ENCODE assay signal across 8 cellular contexts in genomic region chr15:83010709-83011270, GRCh38. TPM values are rescaled to one million over a fixed set of nuclear protein-coding genes. Genes with fewer than 3 reads are reported as not detected.
A peak's percentile ranks its signal among the peaks of the same experiment; 100 is the strongest.
DNase-seq lines count a peak whose midpoint lies in the region; ATAC-seq and TF ChIP-seq lines count a peak whose summit lies in the region.

No MANE protein-coding gene starts in this region.

- WGBS in mesodermal cell (ENCODE audit: insufficient coverage in 2 of 2), 2 experiments: 10 to 16% methylated on average over 12 of the region's 15 CpGs

- ATAC-seq in HG03442 (IDR thresholded peaks at IDR 0.05; ENCODE audit: unreplicated experiment): peak; percentile 57

- peaks cover 12% of the 10 kb centered on the region for H3K36me3 Mint-ChIP-seq in endothelial cell (ENCODE audit: low read depth, unreplicated experiment)

- peaks cover 0 to 20% (median 0%) of the 10 kb centered on the region in 11 experiments; a peak in 7 of 22 replicates for H3K9me3 ChIP-seq in BLaER1 treated with 17β-estradiol and CSF1 and Interleukin-3, amounts not matched to agents 10 nM and 100 nM (replicated peaks in 1 of 11)
- H3K9me3 ChIP-seq in mesodermal cell (ENCODE audit: control insufficient read depth, low read length): peaks cover 4% of the 10 kb centered on the region

- H3K4me3 Mint-ChIP-seq in endothelial cell (ENCODE audit: unreplicated experiment): peak overlapping the region; percentile 99

- H3K27me3 ChIP-seq in BLaER1 treated with 17β-estradiol and CSF1 and Interleukin-3, amounts not matched to agents 10 nM and 100 nM: no peaks in the 10 kb centered on the region

- peaks cover 27 to 52% (median 42%) of the 10 kb centered on the region in 10 experiments for H3K4me1 ChIP-seq in BLaER1 treated with 17β-estradiol and CSF1 and Interleukin-3, amounts not matched to agents 10 nM and 100 nM
- no peaks in the 10 kb centered on the region for H3K4me1 ChIP-seq in mesodermal cell (ENCODE audit: control insufficient read depth, insufficient read depth, low read length, poor library complexity, severe bottlenecking)

- H4K20me1 ChIP-seq in BLaER1 treated with 17β-estradiol and CSF1 and Interleukin-3, amounts not matched to agents 10 nM and 100 nM: peaks cover 0 to 13% (median 0%) of the 10 kb centered on the region in 11 experiments; a peak in 7 of 22 replicates

- peak overlapping the region; percentile 72 to 94 (median 82) for H3K4me2 ChIP-seq in BLaER1 treated with 17β-estradiol and CSF1 and Interleukin-3, amounts not matched to agents 10 nM and 100 nM

- H3K36me3 ChIP-seq in BLaER1 treated with 17β-estradiol and CSF1 and Interleukin-3, amounts not matched to agents 10 nM and 100 nM: peaks cover 41 to 61% (median 51%) of the 10 kb centered on the region in 11 experiments
- H3K36me3 ChIP-seq in mesodermal cell (ENCODE audit: control insufficient read depth, insufficient read depth, low read length): peaks cover 39% of the 10 kb centered on the region

- no peaks in the 10 kb centered on the region for H3K9me3 Mint-ChIP-seq in endothelial cell (ENCODE audit: unreplicated experiment)

- peak; percentile 66 for DNase-seq in GM19240 (ENCODE audit: insufficient read length, low spot score)
- DNase-seq in NCI-H774 (lab: John Stamatoyannopoulos, UW): peak; percentile 50
- peak; percentile 52 to 54 for DNase-seq in activated CD8-positive, alpha-beta memory T cell treated with anti-CD3 and anti-CD28 coated beads for 4 hours (ENCODE audit: low read depth in 2 of 2)
- DNase-seq in endothelial cell (ENCODE audit: low spot score): peak; percentile 76
- DNase-seq in stimulated activated CD8-positive, alpha-beta memory T cell treated with anti-CD3 and anti-CD28 coated beads, Interleukin-15, amount 100 ng/mL, for 24 hours (ENCODE audit: low read depth): peak; percentile 36

- H3K27me3 Mint-ChIP-seq in endothelial cell (ENCODE audit: unreplicated experiment): peaks cover 8% of the 10 kb centered on the region

- peak overlapping the region; percentile 58 to 92 (median 89); a peak in 21 of 22 replicates for H3K27ac ChIP-seq in BLaER1 treated with 17β-estradiol and CSF1 and Interleukin-3, amounts not matched to agents 10 nM and 100 nM
- peak overlapping the region; percentile 64 for H3K27ac ChIP-seq in mesodermal cell (ENCODE audit: low read depth, low read length, severe bottlenecking)

- peak overlapping the region; percentile 87 to 95 (median 90) for H3K9ac ChIP-seq in BLaER1 treated with 17β-estradiol and CSF1 and Interleukin-3, amounts not matched to agents 10 nM and 100 nM

- peak; percentile 66 for TF ChIP-seq CTCF in endothelial cell (IDR thresholded peaks at IDR 0.05; ENCODE audit: unreplicated experiment)

- peaks cover 32% of the 10 kb centered on the region for H3K4me1 Mint-ChIP-seq in endothelial cell (ENCODE audit: unreplicated experiment)

- H3K27ac Mint-ChIP-seq in endothelial cell (ENCODE audit: unreplicated experiment): peak overlapping the region; percentile 90

- peak overlapping the region; percentile 79 to 99 (median 92) for H3K4me3 ChIP-seq in BLaER1 treated with 17β-estradiol and CSF1 and Interleukin-3, amounts not matched to agents 10 nM and 100 nM
- H3K4me3 ChIP-seq in mesodermal cell (ENCODE audit: extremely low read depth, insufficient read depth, low read length, poor library complexity, severe bottlenecking): peak overlapping the region; percentile 99

RNA-seq across cellular contexts. Expression of gene C15orf40, which starts 0.6 kb away (rescaled TPM):
- 17.4 TPM for total RNA-seq in endothelial cell (ENCODE audit: unreplicated experiment)
- 20.8 TPM for polyA plus RNA-seq in mesodermal cell (2013, experiment 1 of 2)
- 18.4 TPM for polyA plus RNA-seq in mesodermal cell (2013, experiment 2 of 2)

RNA-seq across cellular contexts. Expression of gene RAMAC, which starts 24.8 kb away (rescaled TPM):
- 23.6 TPM for total RNA-seq in endothelial cell (ENCODE audit: unreplicated experiment)
- polyA plus RNA-seq in mesodermal cell (2013, experiment 1 of 2): 26.9 TPM
- 31.0 TPM for polyA plus RNA-seq in mesodermal cell (2013, experiment 2 of 2)

RNA-seq across cellular contexts. Expression of gene BTBD1, which starts 56.3 kb away (rescaled TPM):
- 47.2 TPM for total RNA-seq in endothelial cell (ENCODE audit: unreplicated experiment)
- 55.3 TPM for polyA plus RNA-seq in mesodermal cell (2013, experiment 1 of 2)
- 55.4 TPM for polyA plus RNA-seq in mesodermal cell (2013, experiment 2 of 2)

RNA-seq across cellular contexts. Expression of gene HOMER2, which starts 58.3 kb away (rescaled TPM):
- total RNA-seq in endothelial cell (ENCODE audit: unreplicated experiment): 3.0 TPM
- polyA plus RNA-seq in mesodermal cell (2013, experiment 1 of 2): 8.6 TPM
- 8.0 TPM for polyA plus RNA-seq in mesodermal cell (2013, experiment 2 of 2)

Comparison
In these comparisons a context has a peak if more than half of its experiments do, and no peak if none do; other contexts are left out.
1. Peak in every context shown above with its lines: DNase-seq, ATAC-seq, H3K4me3 ChIP-seq and H3K27ac ChIP-seq.